Comparison of ENCODE assay signal across 35 cellular contexts in genomic region chr21:18069875-18070274, GRCh38.
"Had no signal": no experiment of that assay in that cellular context is flagged by ENCODE, and none has a peak within 500 bp of the region (broad histone marks: within the 10 kb centered on the region; RNA-seq: fewer than 3 reads in every experiment).

No MANE protein-coding gene starts in this region.

- H3K36me3 ChIP-seq: MG63 had no signal

- H3K4me3 ChIP-seq: MG63 had no signal

- DNase-seq: Karpas-422, Kasumi-1, MG63, MM.1S, MV-4-11, NCI-H1048, NCI-H1092, NCI-H1092 treated with DMSO at 0.1 percent for 48 hours, NCI-H1105, NCI-H1105 treated with DMSO at 0.1 percent for 48 hours, NCI-H1417, NCI-H1417 treated with DMSO at 0.1 percent for 48 hours, NCI-H1436, NCI-H1436 treated with DMSO at 0.1 percent for 48 hours, NCI-H146, NCI-H1694, NCI-H1694 treated with DMSO at 0.1 percent for 48 hours, NCI-H187, NCI-H187 treated with DMSO at 0.1 percent for 48 hours, NCI-H1930, NCI-H2029, NCI-H2029 treated with DMSO at 0.1 percent for 48 hours, NCI-H2081, NCI-H2081 treated with DMSO at 0.1 percent for 48 hours, NCI-H2107, NCI-H2171, NCI-H2171 treated with DMSO at 0.1 percent for 48 hours, NCI-H2227 treated with DMSO at 0.1 percent for 48 hours, NCI-H226, NCI-H345, NCI-H446, NCI-H446 treated with DMSO at 0.1 percent for 48 hours, NCI-H510A, NCI-H510A treated with DMSO at 0.1 percent for 48 hours, NCI-H524 had no signal

- H3K9me3 ChIP-seq: MG63 had no signal
